ENCODE assay signal across 9 cellular contexts in the genomic region with DNA sequence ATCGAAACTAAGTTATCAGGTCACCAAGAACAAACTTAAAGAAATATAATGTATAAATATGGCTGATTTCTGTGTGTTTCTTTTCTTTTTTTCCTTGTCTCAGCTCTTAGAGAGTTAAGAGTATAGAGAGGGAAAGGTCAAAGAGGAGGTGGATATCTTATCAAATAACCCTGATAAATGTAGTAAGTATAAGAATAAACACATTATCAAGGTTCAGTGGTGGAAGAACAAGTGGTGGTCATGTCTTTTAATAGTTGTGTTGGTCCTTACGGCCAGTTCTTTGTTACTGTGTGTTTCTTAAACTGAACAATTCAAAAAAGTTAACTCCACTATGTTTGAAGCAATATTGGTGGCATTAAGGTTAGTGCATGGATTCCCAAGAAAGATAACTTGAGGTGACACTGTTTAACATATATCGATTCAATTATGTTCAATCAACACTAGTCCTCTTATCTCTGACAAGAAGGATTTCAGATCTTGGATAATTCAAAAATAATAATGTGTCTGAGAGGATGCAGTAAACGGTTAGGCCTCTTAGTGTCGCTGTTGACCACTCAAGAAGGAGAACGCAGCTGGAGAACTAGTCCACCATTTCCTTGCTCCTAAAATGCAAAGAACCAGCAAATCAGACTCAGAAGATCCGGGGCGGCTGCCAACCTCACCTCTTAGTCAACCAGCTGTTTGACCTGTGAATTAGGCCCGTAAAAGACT. TPM values are rescaled to one million over a fixed set of nuclear protein-coding genes. Genes with fewer than 3 reads are reported as not detected.
DNase-seq lines count a peak whose midpoint lies in the region; ATAC-seq and TF ChIP-seq lines count a peak whose summit lies in the region.
"Had no signal": no experiment of that assay in that cellular context is flagged by ENCODE, and none has a peak within 500 bp of the region (broad histone marks: within the 10 kb centered on the region; RNA-seq: fewer than 3 reads in every experiment).

A gene (plus strand): TSS at position 588 of the 711 bp plus-strand sequence. CDS start 205 bp downstream, outside the sequence.

- no peak within 1 kb of the TSS for H2BK120ac ChIP-seq in mesendoderm (ENCODE audit: low read depth, low read length)

- peaks cover 11% of the 10 kb centered on the region for H3K9me3 ChIP-seq in CD8-positive, alpha-beta T cell (ENCODE audit: low read length)
- peaks cover 45% of the 10 kb centered on the region for H3K9me3 ChIP-seq in HUES6 (ENCODE audit: control insufficient read depth, insufficient read depth, low read depth, low read length)

- H3K9ac ChIP-seq in HUES6 (ENCODE audit: low read length), result no peak within 1 kb of the TSS
- no peak within 1 kb of the TSS for H3K9ac ChIP-seq in mesendoderm (ENCODE audit: low read length)

- WGBS in mesendoderm (ENCODE audit: extremely low coverage, insufficient coverage, low lambda C conversion rate), result no CpG with 5 or more reads among the region's 9 CpGs

- H3K18ac ChIP-seq in mesendoderm (ENCODE audit: low read length), result no peak within 1 kb of the TSS

- no peaks in the 10 kb centered on the region for H3K36me3 ChIP-seq in CD8-positive, alpha-beta T cell (ENCODE audit: insufficient read depth, low read length)
- no peaks in the 10 kb centered on the region for H3K36me3 ChIP-seq in HUES6 (ENCODE audit: control insufficient read depth, insufficient read depth, low read length)
- H3K36me3 ChIP-seq in mesendoderm (ENCODE audit: control insufficient read depth, insufficient read depth, low read length), result no peaks in the 10 kb centered on the region
- H3K36me3 ChIP-seq: transverse colon had no signal

- no peak for ATAC-seq in CD8-positive, alpha-beta T cell
- ATAC-seq in GM18511 (IDR thresholded peaks at IDR 0.05; ENCODE audit: unreplicated experiment), result no peak

- H3K4me1 Mint-ChIP-seq in CD8-positive, alpha-beta T cell (ENCODE audit: low read depth), result no peaks in the 10 kb centered on the region

- H3K4me2 ChIP-seq in mesendoderm (ENCODE audit: low read length), result no peak within 1 kb of the TSS

- H3K27me3 ChIP-seq in CD8-positive, alpha-beta T cell (ENCODE audit: insufficient read depth, low read length), result peaks cover 15% of the 10 kb centered on the region
- H3K27me3 ChIP-seq in HUES6 (ENCODE audit: control insufficient read depth, insufficient read depth, low read length), result no peaks in the 10 kb centered on the region
- no peaks in the 10 kb centered on the region for H3K27me3 ChIP-seq in mesendoderm (ENCODE audit: insufficient read depth, low read length, poor library complexity)

- H4K8ac ChIP-seq in mesendoderm (ENCODE audit: low read depth, low read length), result no peak within 1 kb of the TSS

- peaks cover 38% of the 10 kb centered on the region for H3K9me3 Mint-ChIP-seq in CD8-positive, alpha-beta T cell

- intact Hi-C loops in CD8-positive, alpha-beta T cell (cut with DNase I, micrococcal nuclease), result no loop called here

- H3K27ac Mint-ChIP-seq in CD8-positive, alpha-beta T cell, result no peak within 1 kb of the TSS

- no peak within 1 kb of the TSS for H3K4ac ChIP-seq in mesendoderm (ENCODE audit: low read depth, low read length)

- peak within 1 kb of the TSS; percentile 45 for H3K4me3 Mint-ChIP-seq in CD8-positive, alpha-beta T cell

- no peak for TF ChIP-seq CTCF in CD8-positive, alpha-beta T cell (IDR thresholded peaks at IDR 0.05)
- TF ChIP-seq CTCF in choroid plexus epithelial cell (conservative IDR thresholded peaks at IDR 0.05; ENCODE audit: low read depth, low read length), result peak; percentile 55

- H3K79me2 ChIP-seq in mesendoderm (ENCODE audit: control insufficient read depth, insufficient read depth, low read length), result no peaks in the 10 kb centered on the region

- H3K4me1 ChIP-seq in CD8-positive, alpha-beta T cell (ENCODE audit: insufficient read depth, low read length), result no peaks in the 10 kb centered on the region
- H3K4me1 ChIP-seq in HUES6 (ENCODE audit: control insufficient read depth, insufficient read depth, low read length), result no peaks in the 10 kb centered on the region
- no peaks in the 10 kb centered on the region for H3K4me1 ChIP-seq in mesendoderm (ENCODE audit: control insufficient read depth, low read depth, low read length)
- H3K4me1 ChIP-seq: transverse colon had no signal

- no peak for DNase-seq in CD8-positive, alpha-beta T cell
- DNase-seq in choroid plexus epithelial cell (ENCODE audit: low read depth), result peak; percentile 61
- DNase-seq in mesendoderm, result peak; percentile 37
- no peak for DNase-seq in SIG-M5 (lab: John Stamatoyannopoulos, UW)
- DNase-seq in NCI-H146 (lab: John Stamatoyannopoulos, UW), result no peak
- DNase-seq in NCI-H1092 treated with DMSO at 0.1 percent for 48 hours (lab: John Stamatoyannopoulos, UW), result no peak
- DNase-seq: transverse colon had no signal

- no peak within 1 kb of the TSS for H3K23ac ChIP-seq in mesendoderm (ENCODE audit: low read length)

- no peak within 1 kb of the TSS for H2BK5ac ChIP-seq in mesendoderm (ENCODE audit: low read length)

- no peak within 1 kb of the TSS for H4K5ac ChIP-seq in mesendoderm (ENCODE audit: low read length)

- no peak within 1 kb of the TSS for H3K27ac ChIP-seq in CD8-positive, alpha-beta T cell (ENCODE audit: low read depth, low read length)
- H3K27ac ChIP-seq in HUES6 (ENCODE audit: low read depth, low read length) (no peak within 1 kb of the TSS), mesendoderm (ENCODE audit: low read depth, low read length) (no peak within 1 kb of the TSS)
- H3K27ac ChIP-seq: transverse colon had no signal

- peaks cover 53% of the 10 kb centered on the region for H3K27me3 Mint-ChIP-seq in CD8-positive, alpha-beta T cell (ENCODE audit: low read depth)

- H2AK5ac ChIP-seq in mesendoderm (ENCODE audit: low read length), result no peak within 1 kb of the TSS

- H3K56ac ChIP-seq in mesendoderm (ENCODE audit: low read length), result no peak within 1 kb of the TSS

- POLR2A ChIA-PET in CD8-positive, alpha-beta T cell (lab: Charles Lee), result no interaction called here

- no peak within 1 kb of the TSS for H3K4me3 ChIP-seq in CD8-positive, alpha-beta T cell (ENCODE audit: low read depth, low read length)
- H3K4me3 ChIP-seq in HUES6 (ENCODE audit: low read depth, low read length), result peak within 1 kb of the TSS; percentile 46; the same call in 1 of the 2 replicates
- peak within 1 kb of the TSS; percentile 45 for H3K4me3 ChIP-seq in choroid plexus epithelial cell (ENCODE audit: low read depth, low read length)
- H3K4me3 ChIP-seq in mesendoderm (ENCODE audit: low read length), result no peak within 1 kb of the TSS

- H2BK15ac ChIP-seq in mesendoderm (replicated peaks; ENCODE audit: low read depth), result no peak within 1 kb of the TSS

- no peaks in the 10 kb centered on the region for H3K79me1 ChIP-seq in mesendoderm (ENCODE audit: low read length)

- CTCF ChIA-PET in CD8-positive, alpha-beta T cell (lab: Charles Lee), result interaction anchor here (1.3 to 1.4 kb wide), 2 partner anchors 9 to 13 kb away, joined by 3 to 4 read pairs; a partner anchor contains a TSS

- peaks cover 7% of the 10 kb centered on the region for H3K36me3 Mint-ChIP-seq in CD8-positive, alpha-beta T cell

RNA-seq across cellular contexts. Expression of the gene that starts here (rescaled TPM):
- not detected for total RNA-seq in CD8-positive, alpha-beta T cell
- 0.27 TPM for polyA plus RNA-seq in mesendoderm (2013, experiment 1 of 2)
- polyA plus RNA-seq in mesendoderm (2013, experiment 2 of 2), result 0.27 TPM

Comparison
In these comparisons a context has a peak if more than half of its experiments do, and no peak if none do; other contexts are left out.
1. DNase-seq: peak in choroid plexus epithelial cell (single experiment) and mesendoderm (single experiment); none in CD8-positive, alpha-beta T cell (0 of 7), SIG-M5 (single experiment), NCI-H146 (single experiment) and NCI-H1092 treated with DMSO at 0.1 percent for 48 hours (single experiment).
2. H3K4me3 ChIP-seq: peak in HUES6 (single experiment) and choroid plexus epithelial cell (single experiment); none in CD8-positive, alpha-beta T cell (single experiment) and mesendoderm (single experiment).